20 cellular contexts compared by ENCODE assay signal in the genomic region with DNA sequence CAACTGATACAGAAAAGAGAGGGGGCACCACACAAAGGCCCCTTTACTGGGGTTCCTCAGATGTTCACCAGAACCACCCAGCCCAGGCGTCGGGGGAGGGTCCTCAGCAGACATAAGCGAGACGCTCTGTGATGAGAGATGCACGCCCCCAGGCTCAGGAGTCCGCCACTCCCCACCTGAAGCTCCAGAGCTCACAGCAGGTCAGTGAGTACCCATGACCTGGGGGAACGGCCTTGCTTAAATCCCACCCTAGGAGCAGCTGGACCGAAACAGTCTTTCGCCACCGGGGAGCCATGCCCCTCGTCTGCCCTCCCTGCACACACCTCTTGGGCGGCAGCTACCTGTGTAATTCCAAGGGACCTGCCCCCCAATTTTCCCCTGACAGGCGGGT. TPM values are rescaled to one million over a fixed set of nuclear protein-coding genes. Genes with fewer than 3 reads are reported as not detected.
DNase-seq lines count a peak whose midpoint lies in the region; ATAC-seq and TF ChIP-seq lines count a peak whose summit lies in the region.
"Had no signal": no experiment of that assay in that cellular context is flagged by ENCODE, and none has a peak within 500 bp of the region (broad histone marks: within the 10 kb centered on the region; RNA-seq: fewer than 3 reads in every experiment).

No MANE protein-coding gene starts in this region.

- POLR2A ChIA-PET in SK-N-SH (lab: Yijun Ruan, JAX): no interaction called here

- TF ChIP-seq EP300 in SK-N-SH (IDR thresholded peaks at IDR 0.05; ENCODE audit: borderline replicate concordance in 1 of 2, low read depth in 1 of 2, low read length in 1 of 2) (no peak), transverse colon (IDR thresholded peaks at IDR 0.05; ENCODE audit: low read depth) (no peak)

- no peak overlapping the region for H3K4me3 ChIP-seq in SK-N-SH (ENCODE audit: low read depth in 2 of 2, low read length in 1 of 2)
- no peak overlapping the region for H3K4me3 ChIP-seq in rectal smooth muscle tissue (ENCODE audit: low read length)
- H3K4me3 ChIP-seq in transverse colon: no peak overlapping the region
- H3K4me3 ChIP-seq in mucosa of descending colon: no peak overlapping the region
- H3K4me3 ChIP-seq: Peyer's patch had no signal

- H3K9me3 ChIP-seq in SK-N-SH: no peaks in the 10 kb centered on the region
- H3K9me3 ChIP-seq in transverse colon: no peaks in the 10 kb centered on the region
- H3K9me3 ChIP-seq in mucosa of descending colon: no peaks in the 10 kb centered on the region
- H3K9me3 ChIP-seq: Peyer's patch had no signal

- in situ Hi-C loops in transverse colon (cut with MboI; ENCODE audit: low pct_ligation_motif_present in 1 of 4, low pct_unique_long_range_greater_than_20kb in 1 of 4, low sequenced_read_pairs in 3 of 4): no loop called here

- no peak for TF ChIP-seq CTCF in SK-N-SH (IDR thresholded peaks at IDR 0.05)
- no peak for TF ChIP-seq CTCF in transverse colon (IDR thresholded peaks at IDR 0.05)
- no peak for TF ChIP-seq CTCF in mucosa of descending colon (IDR thresholded peaks at IDR 0.05)

- H3K27me3 ChIP-seq in SK-N-SH (ENCODE audit: insufficient read depth): no peaks in the 10 kb centered on the region; the same call in 1 of the 2 replicates
- peaks cover 3% of the 10 kb centered on the region for H3K27me3 ChIP-seq in rectal smooth muscle tissue (ENCODE audit: control insufficient read depth, insufficient read depth, low read length)
- peaks cover 28% of the 10 kb centered on the region for H3K27me3 ChIP-seq in transverse colon
- H3K27me3 ChIP-seq: Peyer's patch had no signal

- H3F3A ChIP-seq in SK-N-SH (replicated peaks; ENCODE audit: insufficient read depth): no peaks in the 10 kb centered on the region

- no peak overlapping the region for H3K4me2 ChIP-seq in SK-N-SH

- no peak for TF ChIP-seq POLR2A in transverse colon (IDR thresholded peaks at IDR 0.05)

- H3K4me1 ChIP-seq in SK-N-SH (ENCODE audit: control insufficient read depth in 1 of 2, insufficient read depth in 2 of 2, low read depth in 1 of 2, low read length in 1 of 2): peaks cover 0 to 20% of the 10 kb centered on the region in 2 experiments; a peak in 2 of 4 replicates
- H3K4me1 ChIP-seq in rectal smooth muscle tissue (ENCODE audit: control insufficient read depth, insufficient read depth, low read length): peaks cover 5% of the 10 kb centered on the region
- H3K4me1 ChIP-seq in transverse colon: peaks cover 8 to 20% (median 14%) of the 10 kb centered on the region in 4 donors
- H3K4me1 ChIP-seq in mucosa of descending colon (ENCODE audit: low read depth): peaks cover 7% of the 10 kb centered on the region

- no peaks in the 10 kb centered on the region for H3K9me2 ChIP-seq in SK-N-SH

- CTCF ChIA-PET in SK-N-SH (lab: Yijun Ruan, JAX): interaction anchor here (1.0 to 6.3 kb wide), 11 partner anchors 12 to 155 kb away, joined by 3 to 43 read pairs (median 5); partner anchors contain the start of gene WDR86

- no peaks in the 10 kb centered on the region for H3K79me2 ChIP-seq in SK-N-SH (ENCODE audit: insufficient read depth)

- H4K20me1 ChIP-seq in SK-N-SH (ENCODE audit: insufficient read depth): no peaks in the 10 kb centered on the region

- H3K36me3 ChIP-seq in SK-N-SH (replicated peaks in 1 of 2; ENCODE audit: control insufficient read depth in 1 of 2, insufficient read depth in 2 of 2, low read length in 1 of 2) (no peaks in the 10 kb centered on the region), rectal smooth muscle tissue (ENCODE audit: control insufficient read depth, insufficient read depth, low read length) (no peaks in the 10 kb centered on the region), transverse colon (no peaks in the 10 kb centered on the region), mucosa of descending colon (ENCODE audit: low read depth) (no peaks in the 10 kb centered on the region)
- H3K36me3 ChIP-seq: Peyer's patch had no signal

- WGBS in SK-N-SH (ENCODE audit: low lambda C conversion rate): 76% methylated on average over 13 of the region's 13 CpGs
- WGBS in transverse colon (ENCODE audit: low coverage in 1 of 2), 2 donors: 87% methylated on average over 13 of the region's 13 CpGs; no CpG with 5 or more reads in 1 of the 2 donors

- intact Hi-C loops in transverse colon (cut with DNase I; ENCODE audit: low total_unique reads) (no loop called here), mucosa of descending colon (cut with DNase I, micrococcal nuclease) (no loop called here)

- no peak overlapping the region for H2AFZ ChIP-seq in SK-N-SH (ENCODE audit: low read depth)

- H3K9ac ChIP-seq in SK-N-SH (no peak overlapping the region), rectal smooth muscle tissue (ENCODE audit: low read length) (no peak overlapping the region)

- H3K27ac ChIP-seq in SK-N-SH (ENCODE audit: low read depth in 2 of 2, low read length in 1 of 2) (peak overlapping the region in 1 of 2 experiments; percentile 68; a peak in 2 of 4 replicates), rectal smooth muscle tissue (ENCODE audit: low read depth, low read length) (peak overlapping the region; percentile 70), transverse colon (peak overlapping the region; percentile 15 to 67 (median 51))
- H3K27ac ChIP-seq: 22Rv1 had no signal

- peak; percentile 77 for DNase-seq in SK-N-SH
- peak; percentile 81 for DNase-seq in islet precursor cell
- DNase-seq in transverse colon: no peak
- DNase-seq in HT-29 (ENCODE audit: low spot score): no peak
- no peak for DNase-seq in GDM1 (lab: John Stamatoyannopoulos, UW)
- DNase-seq in mucosa of descending colon: no peak
- DNase-seq: CD8-positive, alpha-beta memory T cell; H9; MV-4-11; NCI-H1436; NCI-H2029 treated with DMSO at 0.1 percent for 48 hours; NCI-H510A; NCI-H82; Peyer's patch had no signal

- TF ChIP-seq RAD21 in SK-N-SH (IDR thresholded peaks at IDR 0.05; ENCODE audit: low read length): no peak

- ATAC-seq in SK-N-SH treated with all-trans-retinoic acid at 6 μM for 48 hours (no peak), mucosa of descending colon (no peak)

TF ChIP-seq in SK-N-SH, 30 proteins besides CTCF, POLR2A, EP300 and RAD21 (continues in another document):
- TF ChIP-seq RFX5 (IDR thresholded peaks at IDR 0.05; ENCODE audit: low read length) (no peak), MAX (IDR thresholded peaks at IDR 0.05; ENCODE audit: low read depth) (no peak), MEF2A (IDR thresholded peaks at IDR 0.05; ENCODE audit: borderline replicate concordance, low read depth) (no peak), ELF1 (IDR thresholded peaks at IDR 0.05) (no peak), ZBTB33 (IDR thresholded peaks at IDR 0.05; ENCODE audit: borderline replicate concordance, low read depth) (no peak)

TF ChIP-seq in SK-N-SH treated with all-trans-retinoic acid at 6 μM for 48 hours, 23 proteins besides CTCF, POLR2A, EP300 and RAD21:
- TF ChIP-seq CREB5 (CRISPR knock-in tag; IDR thresholded peaks at IDR 0.05; ENCODE audit: low read depth): no peak
- no peak for TF ChIP-seq PATZ1 (CRISPR knock-in tag; IDR thresholded peaks at IDR 0.05; ENCODE audit: borderline replicate concordance)
- no peak for TF ChIP-seq TOX (CRISPR knock-in tag; IDR thresholded peaks at IDR 0.05; ENCODE audit: borderline replicate concordance)
- no peak for TF ChIP-seq ZNF8 (CRISPR knock-in tag; IDR thresholded peaks at IDR 0.05)
- TF ChIP-seq OSR1 (CRISPR knock-in tag; IDR thresholded peaks at IDR 0.05): no peak
- no peak for TF ChIP-seq ZNF70 (CRISPR knock-in tag; IDR thresholded peaks at IDR 0.05)
- TF ChIP-seq ISL1 (CRISPR knock-in tag; IDR thresholded peaks at IDR 0.05): no peak

RNA-seq across cellular contexts. Expression of gene CRYGN, which starts 2.8 kb away (rescaled TPM):
- polyA plus RNA-seq in SK-N-SH (2012; rRNA removed): not detected in 2 replicates
- polyA plus RNA-seq in SK-N-SH (2012; cell fraction: cytosol; rRNA removed): 0.03 TPM in 1 of 2 replicates, not detected in the other
- 0.06 TPM in 1 of 2 replicates, not detected in the other for polyA plus RNA-seq in SK-N-SH (2012; cell fraction: nucleus; rRNA removed)
- total RNA-seq in transverse colon (not detected), mucosa of descending colon (under 1 TPM in 1 of 3 donors, not detected in 2; 0.51 TPM)
- 1.4 TPM in 1 of 2 replicates, not detected in the other for total RNA-seq in HT-29 (2014; rRNA removed; shearing (Covaris generic))
- total RNA-seq: CD8-positive, alpha-beta memory T cell; HT1080; LHCN-M2; Peyer's patch had no signal
- polyA plus RNA-seq: IgD-negative memory B cell had no signal

RNA-seq across cellular contexts. Expression of gene WDR86, which starts 27.3 kb away (rescaled TPM):
- 1.0 and 2.5 TPM in 2 replicates for polyA plus RNA-seq in SK-N-SH (2012; rRNA removed)
- polyA plus RNA-seq in SK-N-SH (2012; cell fraction: cytosol; rRNA removed): 0.45 and 0.84 TPM in 2 replicates
- polyA plus RNA-seq in SK-N-SH (2012; cell fraction: nucleus; rRNA removed): 9.5 and 16.8 TPM in 2 replicates
- total RNA-seq in transverse colon: 10 to 100 TPM in 1 of 4 donors, 1 to 10 TPM in 3; 2.8 to 33.3 (median 7.1) TPM
- total RNA-seq in HT-29 (2014; rRNA removed; shearing (Covaris generic)): 1.8 and 2.0 TPM in 2 replicates
- total RNA-seq in mucosa of descending colon: 10 to 100 TPM in 1 of 3 donors, 1 to 10 TPM in 1, under 1 TPM in 1; 0.38 to 16.6 (median 1.2) TPM
- total RNA-seq: HT1080 had no signal

Comparison
In these comparisons a context has a peak if more than half of its experiments do, and no peak if none do; other contexts are left out.
1. DNase-seq: peak in SK-N-SH (single experiment) and islet precursor cell (single experiment); none in transverse colon (single experiment), HT-29 (single experiment), GDM1 (single experiment) and mucosa of descending colon (0 of 3).